In genomic region chr19:47408156-47408938, GRCh38 we compare ENCODE assay signal across 24 cellular contexts. TPM values are rescaled to one million over a fixed set of nuclear protein-coding genes. Genes with fewer than 3 reads are reported as not detected.
"Had no signal": no experiment of that assay in that cellular context is flagged by ENCODE, and none has a peak within 500 bp of the region (broad histone marks: within the 10 kb centered on the region; RNA-seq: fewer than 3 reads in every experiment).

No MANE protein-coding gene starts in this region.

- H3K9me3 ChIP-seq: breast epithelium, MG63 had no signal

- H3K4me1 ChIP-seq: breast epithelium had no signal

- H3K4me3 ChIP-seq: breast epithelium, MG63, SK-N-MC had no signal

- ATAC-seq: activated CD8-positive, alpha-beta T cell treated with anti-CD3 and anti-CD28 coated beads, Interleukin-2, amount 10 ng/mL, durations not matched to agents 7 days and 5 days; Right ventricle myocardium inferior had no signal

- H3K27me3 ChIP-seq: breast epithelium had no signal

- H3K4me1 Mint-ChIP-seq: activated naive CD4-positive, alpha-beta T cell treated with anti-CD3 and anti-CD28 coated beads, Interleukin-2, amount 50 U/mL, for 24 hours had no signal

- H3K27ac ChIP-seq: breast epithelium, SK-N-MC had no signal

- H3K9me3 Mint-ChIP-seq: activated naive CD4-positive, alpha-beta T cell treated with anti-CD3 and anti-CD28 coated beads, Interleukin-2, amount 50 U/mL, for 24 hours had no signal

- H3K27ac Mint-ChIP-seq: activated CD8-positive, alpha-beta T cell treated with anti-CD3 and anti-CD28 coated beads, Interleukin-2, amount 10 ng/mL, durations not matched to agents 7 days and 5 days; activated naive CD4-positive, alpha-beta T cell treated with anti-CD3 and anti-CD28 coated beads, Interleukin-2, amount 50 U/mL, for 24 hours had no signal

- H3K4me3 Mint-ChIP-seq: activated CD8-positive, alpha-beta T cell treated with anti-CD3 and anti-CD28 coated beads, Interleukin-2, amount 10 ng/mL, durations not matched to agents 7 days and 5 days; activated naive CD4-positive, alpha-beta T cell treated with anti-CD3 and anti-CD28 coated beads, Interleukin-2, amount 50 U/mL, for 24 hours had no signal

- DNase-seq: activated CD4-positive, alpha-beta T cell treated with anti-CD3 and anti-CD28 coated beads for 48 hours; activated CD4-positive, alpha-beta T cell treated with anti-CD3 and anti-CD28 coated beads, Interleukin-2, amount 50 U/mL, for 4 hours; activated CD4-positive, CD25-positive, alpha-beta regulatory T cell treated with anti-CD3 and anti-CD28 coated beads, Interleukin-2, amount 50 U/mL, for 72 hours; activated CD8-positive, alpha-beta memory T cell treated with anti-CD3 and anti-CD28 coated beads, Interleukin-2, amount 50 U/mL, for 48 hours; activated CD8-positive, alpha-beta T cell treated with anti-CD3 and anti-CD28 coated beads, Interleukin-2, amount 10 ng/mL, durations not matched to agents 7 days and 5 days; activated effector memory CD4-positive, alpha-beta T cell treated with Interleukin-2 at 50 U/mL for 16 hours; activated naive CD4-positive, alpha-beta T cell; activated T-cell treated with anti-CD3 and anti-CD28 coated beads, Interleukin-2, amount 50 U/mL, for 1 hour; aorta; caudate nucleus; MG63; MV-4-11; NCI-H1105; NCI-H1436; NCI-H1694 treated with DMSO at 0.1 percent for 48 hours; NCI-H2029 treated with DMSO at 0.1 percent for 48 hours; NCI-H345; NCI-H510A; NCI-H526 treated with DMSO at 0.1 percent for 48 hours; T-helper 1 cell had no signal

- H3K36me3 ChIP-seq: breast epithelium, MG63 had no signal

RNA-seq across cellular contexts. Expression of gene MEIS3, which starts 11.0 kb away (rescaled TPM):
- total RNA-seq: activated CD8-positive, alpha-beta T cell treated with anti-CD3 and anti-CD28 coated beads, Interleukin-2, amount 10 ng/mL, durations not matched to agents 7 days and 5 days had no signal
